8 cellular contexts compared by ENCODE assay signal in the genomic region with DNA sequence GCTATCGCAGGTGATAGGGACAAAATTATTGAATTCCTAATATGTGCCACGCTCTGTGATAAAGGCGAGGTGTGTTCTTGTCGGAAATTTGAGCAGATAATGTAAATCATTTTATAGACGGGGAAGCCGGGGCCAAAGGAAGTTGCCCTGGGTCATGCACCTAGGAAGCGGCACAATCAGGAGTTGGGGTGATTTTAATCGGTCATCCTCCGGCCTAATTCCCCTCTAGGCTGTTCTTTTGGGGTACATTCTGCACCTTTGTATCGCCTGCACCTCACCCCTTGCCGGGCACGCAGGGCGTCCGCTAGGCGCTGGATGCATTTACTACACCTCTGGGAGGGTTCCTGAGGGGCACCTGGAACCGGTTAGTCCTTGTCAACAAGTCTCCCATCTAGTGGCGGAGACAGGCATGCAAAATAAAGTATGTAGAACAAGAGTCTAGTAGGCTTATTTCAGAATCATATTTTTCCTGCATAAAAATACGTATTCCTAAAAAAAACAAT. TPM values are rescaled to one million over a fixed set of nuclear protein-coding genes. Genes with fewer than 3 reads are reported as not detected.
DNase-seq lines count a peak whose midpoint lies in the region; ATAC-seq and TF ChIP-seq lines count a peak whose summit lies in the region.

No MANE protein-coding gene starts in this region.

- peaks cover 28% of the 10 kb centered on the region for H3K4me1 ChIP-seq in DOHH2 (ENCODE audit: control insufficient read depth, low read length)
- peaks cover 8% of the 10 kb centered on the region; the same call in 1 of the 2 replicates for H3K4me1 ChIP-seq in HUES64 (ENCODE audit: insufficient read depth, low read length)
- H3K4me1 ChIP-seq in smooth muscle cell (ENCODE audit: low read depth), result peaks cover 11% of the 10 kb centered on the region

- in situ Hi-C loops in astrocyte of the spinal cord (cut with HindIII; ENCODE audit: low sequenced_read_pairs), result no loop called here

- DNase-seq in SK-N-DZ (ENCODE audit: low spot score), result peak; percentile 63
- peak; percentile 23 for DNase-seq in astrocyte of the spinal cord (ENCODE audit: low read depth, low spot score)
- DNase-seq in smooth muscle cell (lab: John Stamatoyannopoulos, UW; ENCODE audit: unreplicated experiment), result no peak
- no peak for DNase-seq in T1000 (lab: John Stamatoyannopoulos, UW)

- H3K36me3 ChIP-seq in DOHH2 (ENCODE audit: control insufficient read depth, low read length) (peaks cover 25% of the 10 kb centered on the region), HUES64 (ENCODE audit: insufficient read depth, low read length) (peaks cover 5% of the 10 kb centered on the region), smooth muscle cell (ENCODE audit: low read depth) (no peaks in the 10 kb centered on the region)

- WGBS in HUES64, result 2% methylated on average over 18 of the region's 18 CpGs
- 3% methylated on average over 18 of the region's 18 CpGs for WGBS in smooth muscle cell (ENCODE audit: low lambda C conversion rate)

- peak overlapping the region; percentile 99 for H2AFZ ChIP-seq in smooth muscle cell (ENCODE audit: low read depth)

- H3K4me3 ChIP-seq in DOHH2 (ENCODE audit: low read length) (peak overlapping the region; percentile 91), HUES64 (ENCODE audit: low read length) (peak overlapping the region; percentile 82), astrocyte of the spinal cord (ENCODE audit: low read depth, low read length) (peak overlapping the region; percentile 64), iPS-18c (ENCODE audit: insufficient read depth, low read depth, low read length) (peak overlapping the region; percentile 61), smooth muscle cell (peak overlapping the region; percentile 96)

- TF ChIP-seq CTCF in DOHH2 (IDR thresholded peaks at IDR 0.05; ENCODE audit: low read depth, low read length, poor library complexity, severe bottlenecking) (peak; percentile 56), astrocyte of the spinal cord (IDR thresholded peaks at IDR 0.05; ENCODE audit: low read depth, low read length) (peak; percentile 39), smooth muscle cell (IDR thresholded peaks at IDR 0.05; ENCODE audit: borderline replicate concordance, insufficient read depth, poor library complexity, severe bottlenecking) (peak; percentile 16)

- peak overlapping the region; percentile 54 for H3K9ac ChIP-seq in HUES64 (ENCODE audit: low read depth, low read length)
- H3K9ac ChIP-seq in smooth muscle cell (ENCODE audit: low read depth), result peak overlapping the region; percentile 49

- H3K27me3 ChIP-seq in DOHH2 (ENCODE audit: control insufficient read depth, low read length) (no peaks in the 10 kb centered on the region), HUES64 (ENCODE audit: insufficient read depth, low read length) (peaks cover 12% of the 10 kb centered on the region), smooth muscle cell (ENCODE audit: low read depth) (no peaks in the 10 kb centered on the region)

- ATAC-seq in GM21367 (IDR thresholded peaks at IDR 0.05; ENCODE audit: unreplicated experiment), result peak; percentile 35

- H3K27ac ChIP-seq in DOHH2 (ENCODE audit: low read depth, low read length) (peak overlapping the region; percentile 45), HUES64 (ENCODE audit: low read depth, low read length) (no peak overlapping the region), smooth muscle cell (ENCODE audit: low read depth) (no peak overlapping the region)

- H4K20me1 ChIP-seq in DOHH2 (ENCODE audit: control insufficient read depth, insufficient read depth, low read depth, low read length), result peaks cover 9% of the 10 kb centered on the region
- H4K20me1 ChIP-seq in smooth muscle cell (ENCODE audit: low read depth), result peaks cover 24% of the 10 kb centered on the region

- H3K79me2 ChIP-seq in DOHH2 (ENCODE audit: control insufficient read depth, low read length) (peaks cover 38% of the 10 kb centered on the region), smooth muscle cell (ENCODE audit: low read depth) (peaks cover 25% of the 10 kb centered on the region)

- H3F3A ChIP-seq in DOHH2 (ENCODE audit: control insufficient read depth, insufficient read depth) (peaks cover 3% of the 10 kb centered on the region; the same call in 1 of the 2 replicates), smooth muscle cell (ENCODE audit: low read depth) (no peaks in the 10 kb centered on the region)

- H3K4me2 ChIP-seq in DOHH2 (ENCODE audit: low read length) (peak overlapping the region; percentile 89), smooth muscle cell (peak overlapping the region; percentile 97)

- H3K9me3 ChIP-seq in DOHH2 (ENCODE audit: control insufficient read depth, insufficient read depth, low read length) (no peaks in the 10 kb centered on the region), HUES64 (ENCODE audit: insufficient read depth, low read depth, low read length) (no peaks in the 10 kb centered on the region), iPS-18c (ENCODE audit: control insufficient read depth, insufficient read depth, low read length) (no peaks in the 10 kb centered on the region), smooth muscle cell (replicated peaks; ENCODE audit: low read depth) (no peaks in the 10 kb centered on the region)

- H3K9me2 ChIP-seq in DOHH2 (replicated peaks; ENCODE audit: control insufficient read depth, low read length), result no peaks in the 10 kb centered on the region

RNA-seq across cellular contexts. Expression of gene TEX261, which starts 0.6 kb away (rescaled TPM):
- 22.2 TPM for polyA plus RNA-seq in HUES64 (2013, experiment 1 of 2)
- 21.3 TPM for polyA plus RNA-seq in HUES64 (2013, experiment 2 of 2)
- 43.3 and 47.7 TPM in 2 replicates for polyA plus RNA-seq in SK-N-DZ (2014; cell fraction: cytosol; rRNA removed)
- polyA plus RNA-seq in SK-N-DZ (2014; cell fraction: nucleus; rRNA removed), result 41.8 and 78.2 TPM in 2 replicates
- total RNA-seq in smooth muscle cell, result 35.2 and 43.5 TPM in 2 replicates
- 28.7 and 29.3 TPM in 2 replicates for polyA plus RNA-seq in smooth muscle cell

RNA-seq across cellular contexts. Expression of gene ANKRD53, which starts 16.8 kb away (rescaled TPM):
- 0.55 TPM for polyA plus RNA-seq in HUES64 (2013, experiment 1 of 2)
- 0.63 TPM for polyA plus RNA-seq in HUES64 (2013, experiment 2 of 2)
- 0.15 TPM in 1 of 2 replicates, not detected in the other for polyA plus RNA-seq in SK-N-DZ (2014; cell fraction: cytosol; rRNA removed)
- 0.14 and 0.18 TPM in 2 replicates for polyA plus RNA-seq in SK-N-DZ (2014; cell fraction: nucleus; rRNA removed)
- 1.9 TPM in 1 of 2 replicates, not detected in the other for total RNA-seq in smooth muscle cell
- 1.3 and 1.7 TPM in 2 replicates for polyA plus RNA-seq in smooth muscle cell

RNA-seq across cellular contexts. Expression of gene ATP6V1B1, which starts 59.6 kb away (rescaled TPM):
- not detected for polyA plus RNA-seq in HUES64 (2013, experiment 1 of 2)
- 0.19 TPM for polyA plus RNA-seq in HUES64 (2013, experiment 2 of 2)
- polyA plus RNA-seq in SK-N-DZ (2014; cell fraction: cytosol; rRNA removed), result 1.7 and 1.8 TPM in 2 replicates
- 18.6 and 32.4 TPM in 2 replicates for polyA plus RNA-seq in SK-N-DZ (2014; cell fraction: nucleus; rRNA removed)
- not detected in 2 replicates for total RNA-seq in smooth muscle cell
- polyA plus RNA-seq in smooth muscle cell, result 0.59 and 2.0 TPM in 2 replicates

Comparison
In these comparisons a context has a peak if more than half of its experiments do, and no peak if none do; other contexts are left out.
1. DNase-seq: peak in SK-N-DZ (single experiment) and astrocyte of the spinal cord (single experiment); none in smooth muscle cell (single experiment) and T1000 (single experiment).
2. Peak in every context shown above with its lines, with median percentiles within 50 percentile points of each other: H3K4me3 ChIP-seq and CTCF ChIP-seq.